Comparison of ENCODE assay signal across 8 cellular contexts in genomic region chr12:89949457-89950195, GRCh38.
DNase-seq lines count a peak whose midpoint lies in the region; ATAC-seq and TF ChIP-seq lines count a peak whose summit lies in the region.

No MANE protein-coding gene starts in this region.

- TF ChIP-seq CTCF in GM13977 (IDR thresholded peaks at IDR 0.05; ENCODE audit: extremely low read depth, insufficient read depth, missing control alignments), result no peak

- H3K4me3 Mint-ChIP-seq in activated T-cell treated with anti-CD3 and anti-CD28 coated beads, Interleukin-2, amount 50 U/mL, for 24 hours, result peak overlapping the region; percentile 35

- in situ Hi-C loops in GM13977 (cut with MboI; ENCODE audit: low pct_unique_long_range_greater_than_20kb, low sequenced_read_pairs, unreplicated experiment), result no loop called here

- H3K27ac Mint-ChIP-seq in activated T-cell treated with anti-CD3 and anti-CD28 coated beads, Interleukin-2, amount 50 U/mL, for 24 hours, result peak overlapping the region; percentile 69

- H3K27me3 Mint-ChIP-seq in activated T-cell treated with anti-CD3 and anti-CD28 coated beads, Interleukin-2, amount 50 U/mL, for 24 hours, result no peaks in the 10 kb centered on the region

- peak; percentile 90 for ATAC-seq in GM21737 (IDR thresholded peaks at IDR 0.05; ENCODE audit: unreplicated experiment)

- DNase-seq in GM13977 (ENCODE audit: low spot score), result peak; percentile 67
- DNase-seq in LoVo (ENCODE audit: low spot score), result peak; percentile 90
- DNase-seq in activated T-cell treated with anti-CD3 and anti-CD28 coated beads, Interleukin-2, amount 50 U/mL, for 24 hours, result no peak
- DNase-seq in glomerular endothelial cell (ENCODE audit: extremely low read depth, low read depth, low spot score), result peak; percentile 99
- DNase-seq in stimulated activated CD8-positive, alpha-beta memory T cell treated with anti-CD3 and anti-CD28 coated beads, Interleukin-15, amount 100 ng/mL, for 1 hour (ENCODE audit: low read depth), result peak; percentile 19
- DNase-seq in NCI-H345 treated with DMSO at 0.1 percent for 48 hours (lab: John Stamatoyannopoulos, UW; ENCODE audit: unreplicated experiment), result no peak
- DNase-seq in SHP77 treated with DMSO at 0.1 percent for 48 hours (lab: John Stamatoyannopoulos, UW), result no peak

- peaks cover 57% of the 10 kb centered on the region for H3K4me1 Mint-ChIP-seq in activated T-cell treated with anti-CD3 and anti-CD28 coated beads, Interleukin-2, amount 50 U/mL, for 24 hours (ENCODE audit: low read depth)

- no peaks in the 10 kb centered on the region for H3K9me3 Mint-ChIP-seq in activated T-cell treated with anti-CD3 and anti-CD28 coated beads, Interleukin-2, amount 50 U/mL, for 24 hours

- no peaks in the 10 kb centered on the region for H3K36me3 Mint-ChIP-seq in activated T-cell treated with anti-CD3 and anti-CD28 coated beads, Interleukin-2, amount 50 U/mL, for 24 hours (ENCODE audit: low read depth)

Comparison
In these comparisons a context has a peak if more than half of its experiments do, and no peak if none do; other contexts are left out.
1. DNase-seq: peak in GM13977 (single experiment), LoVo (single experiment), glomerular endothelial cell (single experiment) and stimulated activated CD8-positive, alpha-beta memory T cell treated with anti-CD3 and anti-CD28 coated beads, Interleukin-15, amount 100 ng/mL, for 1 hour (single experiment); none in activated T-cell treated with anti-CD3 and anti-CD28 coated beads, Interleukin-2, amount 50 U/mL, for 24 hours (single experiment), NCI-H345 treated with DMSO at 0.1 percent for 48 hours (single experiment) and SHP77 treated with DMSO at 0.1 percent for 48 hours (single experiment).